2 cellular contexts compared by ENCODE assay signal in the genomic region with DNA sequence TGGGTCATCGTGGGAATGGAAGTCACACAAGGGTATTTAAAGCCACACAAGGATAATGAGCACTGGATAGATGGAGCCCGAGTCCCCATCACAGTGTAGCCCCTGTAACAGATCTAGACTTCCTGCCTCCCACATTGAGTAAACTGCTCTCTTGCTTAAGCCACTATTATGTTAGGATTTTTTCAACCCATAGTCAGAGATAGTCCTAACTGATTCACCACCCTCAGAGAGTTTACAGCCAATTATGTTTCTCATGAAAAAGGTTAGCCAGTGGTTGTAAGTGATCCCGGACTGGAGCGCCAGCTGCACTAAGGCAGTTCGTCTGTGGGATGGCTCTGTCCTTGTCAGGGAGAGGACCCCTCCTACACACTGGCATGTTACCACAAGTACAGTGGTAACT.
TF ChIP-seq lines count a peak whose summit lies in the region.

No MANE protein-coding gene starts in this region.

TF ChIP-seq in IMR-90, 13 proteins besides CTCF, POLR2A, EP300 and RAD21:
- TF ChIP-seq NFE2L2 (IDR thresholded peaks at IDR 0.05; ENCODE audit: low read depth, low read length) (no peak), MXI1 (IDR thresholded peaks at IDR 0.05; ENCODE audit: borderline replicate concordance, low read depth, low read length) (no peak), BHLHE40 (IDR thresholded peaks at IDR 0.05; ENCODE audit: low read depth, low read length) (no peak)

TF ChIP-seq in H1, 55 proteins besides CTCF, POLR2A, EP300 and RAD21:
- TF ChIP-seq TAF7 (optimal IDR thresholded peaks at IDR 0.05; ENCODE audit: borderline replicate concordance, low read depth, low read length) (no peak), RNF2 (IDR thresholded peaks at IDR 0.05; ENCODE audit: borderline replicate concordance, low read depth, low read length, missing control alignments, poor library complexity, severe bottlenecking) (no peak)
